Comparison of ENCODE assay signal across 1 cellular context in the genomic region with DNA sequence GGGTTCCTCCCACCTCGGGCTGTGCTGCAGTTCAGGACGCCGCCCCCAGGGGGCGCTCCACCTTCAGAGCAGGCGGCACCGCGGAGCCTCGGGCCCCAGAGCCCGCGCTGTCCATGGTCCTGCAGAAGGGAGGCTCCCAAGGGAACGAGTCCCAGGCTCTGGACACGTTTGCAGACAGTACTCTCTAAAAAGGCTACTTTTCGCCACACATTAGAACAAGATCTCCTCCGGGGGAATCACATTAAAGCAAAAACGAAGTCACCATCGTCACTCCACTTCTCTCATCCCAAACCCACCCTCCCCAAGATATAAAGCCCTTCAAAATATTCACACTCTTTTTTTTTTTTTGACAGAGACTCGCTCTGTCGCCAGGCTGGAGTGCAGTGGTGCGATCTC.
A peak's percentile ranks its signal among the peaks of the same experiment; 100 is the strongest.
TF ChIP-seq lines count a peak whose summit lies in the region.

No MANE protein-coding gene starts in this region.

TF ChIP-seq in K562, 482 proteins besides CTCF, POLR2A, EP300 and RAD21 (continued from another document and continues in another):
- TF ChIP-seq, protein P1, sequence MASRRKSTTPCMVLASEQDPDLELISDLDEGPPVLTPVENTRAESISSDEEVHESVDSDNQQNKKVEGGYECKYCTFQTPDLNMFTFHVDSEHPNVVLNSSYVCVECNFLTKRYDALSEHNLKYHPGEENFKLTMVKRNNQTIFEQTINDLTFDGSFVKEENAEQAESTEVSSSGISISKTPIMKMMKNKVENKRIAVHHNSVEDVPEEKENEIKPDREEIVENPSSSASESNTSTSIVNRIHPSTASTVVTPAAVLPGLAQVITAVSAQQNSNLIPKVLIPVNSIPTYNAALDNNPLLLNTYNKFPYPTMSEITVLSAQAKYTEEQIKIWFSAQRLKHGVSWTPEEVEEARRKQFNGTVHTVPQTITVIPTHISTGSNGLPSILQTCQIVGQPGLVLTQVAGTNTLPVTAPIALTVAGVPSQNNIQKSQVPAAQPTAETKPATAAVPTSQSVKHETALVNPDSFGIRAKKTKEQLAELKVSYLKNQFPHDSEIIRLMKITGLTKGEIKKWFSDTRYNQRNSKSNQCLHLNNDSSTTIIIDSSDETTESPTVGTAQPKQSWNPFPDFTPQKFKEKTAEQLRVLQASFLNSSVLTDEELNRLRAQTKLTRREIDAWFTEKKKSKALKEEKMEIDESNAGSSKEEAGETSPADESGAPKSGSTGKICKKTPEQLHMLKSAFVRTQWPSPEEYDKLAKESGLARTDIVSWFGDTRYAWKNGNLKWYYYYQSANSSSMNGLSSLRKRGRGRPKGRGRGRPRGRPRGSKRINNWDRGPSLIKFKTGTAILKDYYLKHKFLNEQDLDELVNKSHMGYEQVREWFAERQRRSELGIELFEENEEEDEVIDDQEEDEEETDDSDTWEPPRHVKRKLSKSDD (conservative IDR thresholded peaks at IDR 0.05; ENCODE audit: low read length): no peak
- TF ChIP-seq DNMT1 (IDR thresholded peaks at IDR 0.05) (no peak), CBX3 (IDR thresholded peaks at IDR 0.05; ENCODE audit: borderline replicate concordance in 1 of 2, low read length in 2 of 2) (peak in 1 of 2 experiments; percentile 29; a peak in 1 of 3 replicates), MECOM (CRISPR knock-in tag; IDR thresholded peaks at IDR 0.05) (no peak), SAFB (IDR thresholded peaks at IDR 0.05; ENCODE audit: borderline replicate concordance, low read depth, low read length) (no peak), ZNF408 (CRISPR knock-in tag; IDR thresholded peaks at IDR 0.05; ENCODE audit: low read depth) (no peak), NUFIP1 (IDR thresholded peaks at IDR 0.05; ENCODE audit: partially characterized antibody) (no peak), ZNF165 (CRISPR knock-in tag; IDR thresholded peaks at IDR 0.05; ENCODE audit: borderline replicate concordance) (no peak), KDM4B (IDR thresholded peaks at IDR 0.05; ENCODE audit: borderline replicate concordance in 2 of 2, low read depth in 1 of 2) (peak in 1 of 2 experiments; percentile 61; a peak in 1 of 4 replicates), BRF1 (IDR thresholded peaks at IDR 0.05; ENCODE audit: borderline replicate concordance, extremely low read depth, insufficient read length) (no peak), SLC30A9 (CRISPR knock-in tag; IDR thresholded peaks at IDR 0.05) (no peak), ZC3H11A (IDR thresholded peaks at IDR 0.05; ENCODE audit: low read depth, low read length) (no peak), ZNF507 (tag; conservative IDR thresholded peaks at IDR 0.05) (no peak), SIX5 (IDR thresholded peaks at IDR 0.05; ENCODE audit: borderline replicate concordance in 1 of 2, insufficient read depth in 1 of 2, low read depth in 1 of 2, low read length in 2 of 2) (no peak), ZBTB1 (CRISPR knock-in tag; IDR thresholded peaks at IDR 0.05; ENCODE audit: borderline replicate concordance, low read depth) (peak; percentile 69; the same call in 1 of the 2 replicates), HOXB6 (CRISPR knock-in tag; IDR thresholded peaks at IDR 0.05; ENCODE audit: borderline replicate concordance) (no peak), ZNF707 (CRISPR knock-in tag; conservative IDR thresholded peaks at IDR 0.05) (no peak), NR2C2 (CRISPR knock-in tag; IDR thresholded peaks at IDR 0.05) (peak; percentile 86), NR2C2 (tag; IDR thresholded peaks at IDR 0.05) (no peak), PURB (CRISPR knock-in tag; IDR thresholded peaks at IDR 0.05; ENCODE audit: low read depth) (no peak), SUPT5H (IDR thresholded peaks at IDR 0.05) (no peak), ARHGAP35 (IDR thresholded peaks at IDR 0.05; ENCODE audit: partially characterized antibody) (no peak), MEF2A (IDR thresholded peaks at IDR 0.05; ENCODE audit: control insufficient read depth, low read depth, low read length) (no peak), GATAD2A (IDR thresholded peaks at IDR 0.05) (no peak), CCNT2 (IDR thresholded peaks at IDR 0.05; ENCODE audit: borderline replicate concordance, extremely low read depth, insufficient read length, low read depth, low read length) (peak; percentile 57), CHD4 (IDR thresholded peaks at IDR 0.05; ENCODE audit: insufficient read depth, insufficient replicate concordance, low read depth, low read length, poor library complexity, severe bottlenecking) (no peak), POLR2AphosphoS2 (IDR thresholded peaks at IDR 0.05; ENCODE audit: low read length) (no peak), MCM5 (IDR thresholded peaks at IDR 0.05; ENCODE audit: low read depth) (no peak), KAT7 (CRISPR knock-in tag; IDR thresholded peaks at IDR 0.05; ENCODE audit: borderline replicate concordance) (peak; percentile 90; the same call in 1 of the 2 replicates), TRIM28 (IDR thresholded peaks at IDR 0.05) (no peak), SAP30 (IDR thresholded peaks at IDR 0.05; ENCODE audit: borderline replicate concordance, insufficient read depth, low read depth, low read length, poor library complexity, severe bottlenecking) (no peak)
- TF ChIP-seq, protein P2, sequence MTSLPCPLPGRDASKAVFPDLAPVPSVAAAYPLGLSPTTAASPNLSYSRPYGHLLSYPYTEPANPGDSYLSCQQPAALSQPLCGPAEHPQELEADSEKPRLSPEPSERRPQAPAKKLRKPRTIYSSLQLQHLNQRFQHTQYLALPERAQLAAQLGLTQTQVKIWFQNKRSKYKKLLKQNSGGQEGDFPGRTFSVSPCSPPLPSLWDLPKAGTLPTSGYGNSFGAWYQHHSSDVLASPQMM (CRISPR knock-in tag; IDR thresholded peaks at IDR 0.05): no peak
- TF ChIP-seq, protein P3, sequence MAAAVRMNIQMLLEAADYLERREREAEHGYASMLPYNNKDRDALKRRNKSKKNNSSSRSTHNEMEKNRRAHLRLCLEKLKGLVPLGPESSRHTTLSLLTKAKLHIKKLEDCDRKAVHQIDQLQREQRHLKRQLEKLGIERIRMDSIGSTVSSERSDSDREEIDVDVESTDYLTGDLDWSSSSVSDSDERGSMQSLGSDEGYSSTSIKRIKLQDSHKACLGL (CRISPR knock-in tag; IDR thresholded peaks at IDR 0.05; ENCODE audit: borderline replicate concordance, poor library complexity, severe bottlenecking): no peak
- TF ChIP-seq, protein P4, sequence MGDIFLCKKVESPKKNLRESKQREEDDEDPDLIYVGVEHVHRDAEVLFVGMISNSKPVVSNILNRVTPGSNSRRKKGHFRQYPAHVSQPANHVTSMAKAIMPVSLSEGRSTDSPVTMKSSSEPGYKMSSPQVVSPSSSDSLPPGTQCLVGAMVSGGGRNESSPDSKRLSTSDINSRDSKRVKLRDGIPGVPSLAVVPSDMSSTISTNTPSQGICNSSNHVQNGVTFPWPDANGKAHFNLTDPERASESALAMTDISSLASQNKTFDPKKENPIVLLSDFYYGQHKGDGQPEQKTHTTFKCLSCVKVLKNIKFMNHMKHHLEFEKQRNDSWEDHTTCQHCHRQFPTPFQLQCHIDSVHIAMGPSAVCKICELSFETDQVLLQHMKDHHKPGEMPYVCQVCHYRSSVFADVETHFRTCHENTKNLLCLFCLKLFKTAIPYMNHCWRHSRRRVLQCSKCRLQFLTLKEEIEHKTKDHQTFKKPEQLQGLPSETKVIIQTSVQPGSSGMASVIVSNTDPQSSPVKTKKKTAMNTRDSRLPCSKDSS (IDR thresholded peaks at IDR 0.05; ENCODE audit: low read depth, partially characterized antibody): no peak
- TF ChIP-seq, protein P5, sequence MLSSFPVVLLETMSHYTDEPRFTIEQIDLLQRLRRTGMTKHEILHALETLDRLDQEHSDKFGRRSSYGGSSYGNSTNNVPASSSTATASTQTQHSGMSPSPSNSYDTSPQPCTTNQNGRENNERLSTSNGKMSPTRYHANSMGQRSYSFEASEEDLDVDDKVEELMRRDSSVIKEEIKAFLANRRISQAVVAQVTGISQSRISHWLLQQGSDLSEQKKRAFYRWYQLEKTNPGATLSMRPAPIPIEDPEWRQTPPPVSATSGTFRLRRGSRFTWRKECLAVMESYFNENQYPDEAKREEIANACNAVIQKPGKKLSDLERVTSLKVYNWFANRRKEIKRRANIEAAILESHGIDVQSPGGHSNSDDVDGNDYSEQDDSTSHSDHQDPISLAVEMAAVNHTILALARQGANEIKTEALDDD (IDR thresholded peaks at IDR 0.05): no peak
- TF ChIP-seq, protein P6, sequence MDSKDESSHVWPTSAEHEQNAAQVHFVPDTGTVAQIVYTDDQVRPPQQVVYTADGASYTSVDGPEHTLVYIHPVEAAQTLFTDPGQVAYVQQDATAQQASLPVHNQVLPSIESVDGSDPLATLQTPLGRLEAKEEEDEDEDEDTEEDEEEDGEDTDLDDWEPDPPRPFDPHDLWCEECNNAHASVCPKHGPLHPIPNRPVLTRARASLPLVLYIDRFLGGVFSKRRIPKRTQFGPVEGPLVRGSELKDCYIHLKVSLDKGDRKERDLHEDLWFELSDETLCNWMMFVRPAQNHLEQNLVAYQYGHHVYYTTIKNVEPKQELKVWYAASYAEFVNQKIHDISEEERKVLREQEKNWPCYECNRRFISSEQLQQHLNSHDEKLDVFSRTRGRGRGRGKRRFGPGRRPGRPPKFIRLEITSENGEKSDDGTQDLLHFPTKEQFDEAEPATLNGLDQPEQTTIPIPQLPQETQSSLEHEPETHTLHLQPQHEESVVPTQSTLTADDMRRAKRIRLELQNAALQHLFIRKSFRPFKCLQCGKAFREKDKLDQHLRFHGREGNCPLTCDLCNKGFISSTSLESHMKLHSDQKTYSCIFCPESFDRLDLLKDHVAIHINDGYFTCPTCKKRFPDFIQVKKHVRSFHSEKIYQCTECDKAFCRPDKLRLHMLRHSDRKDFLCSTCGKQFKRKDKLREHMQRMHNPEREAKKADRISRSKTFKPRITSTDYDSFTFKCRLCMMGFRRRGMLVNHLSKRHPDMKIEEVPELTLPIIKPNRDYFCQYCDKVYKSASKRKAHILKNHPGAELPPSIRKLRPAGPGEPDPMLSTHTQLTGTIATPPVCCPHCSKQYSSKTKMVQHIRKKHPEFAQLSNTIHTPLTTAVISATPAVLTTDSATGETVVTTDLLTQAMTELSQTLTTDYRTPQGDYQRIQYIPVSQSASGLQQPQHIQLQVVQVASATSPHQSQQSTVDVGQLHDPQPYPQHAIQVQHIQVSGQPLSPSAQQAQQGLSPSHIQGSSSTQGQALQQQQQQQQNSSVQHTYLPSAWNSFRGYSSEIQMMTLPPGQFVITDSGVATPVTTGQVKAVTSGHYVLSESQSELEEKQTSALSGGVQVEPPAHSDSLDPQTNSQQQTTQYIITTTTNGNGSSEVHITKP (IDR thresholded peaks at IDR 0.05; ENCODE audit: partially characterized antibody): no peak
- TF ChIP-seq, protein P7, sequence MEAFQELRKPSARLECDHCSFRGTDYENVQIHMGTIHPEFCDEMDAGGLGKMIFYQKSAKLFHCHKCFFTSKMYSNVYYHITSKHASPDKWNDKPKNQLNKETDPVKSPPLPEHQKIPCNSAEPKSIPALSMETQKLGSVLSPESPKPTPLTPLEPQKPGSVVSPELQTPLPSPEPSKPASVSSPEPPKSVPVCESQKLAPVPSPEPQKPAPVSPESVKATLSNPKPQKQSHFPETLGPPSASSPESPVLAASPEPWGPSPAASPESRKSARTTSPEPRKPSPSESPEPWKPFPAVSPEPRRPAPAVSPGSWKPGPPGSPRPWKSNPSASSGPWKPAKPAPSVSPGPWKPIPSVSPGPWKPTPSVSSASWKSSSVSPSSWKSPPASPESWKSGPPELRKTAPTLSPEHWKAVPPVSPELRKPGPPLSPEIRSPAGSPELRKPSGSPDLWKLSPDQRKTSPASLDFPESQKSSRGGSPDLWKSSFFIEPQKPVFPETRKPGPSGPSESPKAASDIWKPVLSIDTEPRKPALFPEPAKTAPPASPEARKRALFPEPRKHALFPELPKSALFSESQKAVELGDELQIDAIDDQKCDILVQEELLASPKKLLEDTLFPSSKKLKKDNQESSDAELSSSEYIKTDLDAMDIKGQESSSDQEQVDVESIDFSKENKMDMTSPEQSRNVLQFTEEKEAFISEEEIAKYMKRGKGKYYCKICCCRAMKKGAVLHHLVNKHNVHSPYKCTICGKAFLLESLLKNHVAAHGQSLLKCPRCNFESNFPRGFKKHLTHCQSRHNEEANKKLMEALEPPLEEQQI (IDR thresholded peaks at IDR 0.05): peak; percentile 85
- TF ChIP-seq, protein P8, sequence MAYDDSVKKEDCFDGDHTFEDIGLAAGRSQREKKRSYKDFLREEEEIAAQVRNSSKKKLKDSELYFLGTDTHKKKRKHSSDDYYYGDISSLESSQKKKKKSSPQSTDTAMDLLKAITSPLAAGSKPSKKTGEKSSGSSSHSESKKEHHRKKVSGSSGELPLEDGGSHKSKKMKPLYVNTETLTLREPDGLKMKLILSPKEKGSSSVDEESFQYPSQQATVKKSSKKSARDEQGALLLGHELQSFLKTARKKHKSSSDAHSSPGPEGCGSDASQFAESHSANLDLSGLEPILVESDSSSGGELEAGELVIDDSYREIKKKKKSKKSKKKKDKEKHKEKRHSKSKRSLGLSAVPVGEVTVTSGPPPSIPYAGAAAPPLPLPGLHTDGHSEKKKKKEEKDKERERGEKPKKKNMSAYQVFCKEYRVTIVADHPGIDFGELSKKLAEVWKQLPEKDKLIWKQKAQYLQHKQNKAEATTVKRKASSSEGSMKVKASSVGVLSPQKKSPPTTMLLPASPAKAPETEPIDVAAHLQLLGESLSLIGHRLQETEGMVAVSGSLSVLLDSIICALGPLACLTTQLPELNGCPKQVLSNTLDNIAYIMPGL (CRISPR knock-in tag; IDR thresholded peaks at IDR 0.05): peak; percentile 98
- TF ChIP-seq, protein P9, sequence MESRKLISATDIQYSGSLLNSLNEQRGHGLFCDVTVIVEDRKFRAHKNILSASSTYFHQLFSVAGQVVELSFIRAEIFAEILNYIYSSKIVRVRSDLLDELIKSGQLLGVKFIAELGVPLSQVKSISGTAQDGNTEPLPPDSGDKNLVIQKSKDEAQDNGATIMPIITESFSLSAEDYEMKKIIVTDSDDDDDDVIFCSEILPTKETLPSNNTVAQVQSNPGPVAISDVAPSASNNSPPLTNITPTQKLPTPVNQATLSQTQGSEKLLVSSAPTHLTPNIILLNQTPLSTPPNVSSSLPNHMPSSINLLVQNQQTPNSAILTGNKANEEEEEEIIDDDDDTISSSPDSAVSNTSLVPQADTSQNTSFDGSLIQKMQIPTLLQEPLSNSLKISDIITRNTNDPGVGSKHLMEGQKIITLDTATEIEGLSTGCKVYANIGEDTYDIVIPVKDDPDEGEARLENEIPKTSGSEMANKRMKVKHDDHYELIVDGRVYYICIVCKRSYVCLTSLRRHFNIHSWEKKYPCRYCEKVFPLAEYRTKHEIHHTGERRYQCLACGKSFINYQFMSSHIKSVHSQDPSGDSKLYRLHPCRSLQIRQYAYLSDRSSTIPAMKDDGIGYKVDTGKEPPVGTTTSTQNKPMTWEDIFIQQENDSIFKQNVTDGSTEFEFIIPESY (CRISPR knock-in tag; IDR thresholded peaks at IDR 0.05): peak; percentile 91
